1 cellular context compared by ENCODE assay signal in the genomic region with DNA sequence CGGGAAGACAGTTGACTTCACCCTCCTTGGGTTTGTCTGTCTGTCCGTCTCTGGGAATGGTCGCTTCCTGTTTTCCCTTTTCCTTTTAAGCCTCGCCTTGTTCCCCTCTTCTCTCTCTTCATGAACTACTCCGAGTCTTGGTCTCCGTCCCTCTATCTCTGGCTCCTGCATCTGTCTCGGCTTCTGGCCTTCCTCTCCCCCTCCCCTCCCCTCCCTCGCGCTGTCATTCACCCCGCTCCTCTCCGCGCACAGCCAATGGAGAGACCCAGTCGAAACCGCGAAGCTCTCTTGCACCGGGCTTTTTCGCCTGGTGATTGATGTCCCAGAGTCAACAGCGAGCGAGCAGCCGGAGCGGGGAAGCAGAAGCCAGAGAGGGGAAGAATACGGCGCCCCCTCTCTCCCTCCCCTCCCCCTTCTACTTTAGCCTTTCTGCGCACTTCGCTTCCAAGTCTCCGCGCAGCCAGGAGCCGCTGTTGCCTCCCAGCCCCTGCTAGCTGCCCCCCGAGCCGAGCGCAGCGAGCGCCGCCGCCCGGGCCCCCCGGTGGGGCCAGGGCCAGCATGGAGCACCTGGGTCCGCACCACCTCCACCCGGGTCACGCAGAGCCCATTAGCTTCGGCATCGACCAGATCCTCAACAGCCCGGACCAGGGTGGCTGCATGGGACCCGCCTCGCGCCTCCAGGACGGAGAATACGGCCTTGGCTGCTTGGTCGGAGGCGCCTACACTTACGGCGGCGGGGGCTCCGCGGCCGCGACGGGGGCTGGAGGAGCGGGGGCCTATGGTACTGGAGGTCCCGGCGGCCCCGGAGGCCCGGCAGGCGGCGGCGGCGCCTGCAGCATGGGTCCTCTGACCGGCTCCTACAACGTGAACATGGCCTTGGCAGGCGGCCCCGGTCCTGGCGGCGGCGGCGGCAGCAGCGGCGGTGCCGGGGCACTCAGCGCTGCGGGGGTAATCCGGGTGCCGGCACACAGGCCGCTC.
A peak's percentile ranks its signal among the peaks of the same experiment; 100 is the strongest.
TF ChIP-seq lines count a peak whose summit lies in the region.

A gene (plus strand): TSS at position 317 of the 978 bp plus-strand sequence. CDS start 242 bp downstream, at position 559.

TF ChIP-seq in HepG2, 621 proteins besides CTCF, POLR2A, EP300 and RAD21 (continued from another document):
- TF ChIP-seq HNRNPLL (IDR thresholded peaks at IDR 0.05; ENCODE audit: low read depth, low read length, poor library complexity, severe bottlenecking) (peak; percentile 33), ZNF44 (CRISPR knock-in tag; IDR thresholded peaks at IDR 0.05) (no peak), PCBP1 (IDR thresholded peaks at IDR 0.05; ENCODE audit: borderline replicate concordance, low read depth, low read length) (0 out of 2 replicates have a peak, but pooled peaks have one; percentile 48), NCOA2 (CRISPR knock-in tag; IDR thresholded peaks at IDR 0.05) (no peak), ZNF264 (CRISPR knock-in tag; IDR thresholded peaks at IDR 0.05) (no peak), KDM5B (CRISPR knock-in tag; IDR thresholded peaks at IDR 0.05; ENCODE audit: borderline replicate concordance) (peak; percentile 38; the same call in 1 of the 2 replicates), NCOA1 (CRISPR knock-in tag; IDR thresholded peaks at IDR 0.05) (0 out of 2 replicates have a peak, but pooled peaks have one; percentile 26)
- TF ChIP-seq, protein P1, sequence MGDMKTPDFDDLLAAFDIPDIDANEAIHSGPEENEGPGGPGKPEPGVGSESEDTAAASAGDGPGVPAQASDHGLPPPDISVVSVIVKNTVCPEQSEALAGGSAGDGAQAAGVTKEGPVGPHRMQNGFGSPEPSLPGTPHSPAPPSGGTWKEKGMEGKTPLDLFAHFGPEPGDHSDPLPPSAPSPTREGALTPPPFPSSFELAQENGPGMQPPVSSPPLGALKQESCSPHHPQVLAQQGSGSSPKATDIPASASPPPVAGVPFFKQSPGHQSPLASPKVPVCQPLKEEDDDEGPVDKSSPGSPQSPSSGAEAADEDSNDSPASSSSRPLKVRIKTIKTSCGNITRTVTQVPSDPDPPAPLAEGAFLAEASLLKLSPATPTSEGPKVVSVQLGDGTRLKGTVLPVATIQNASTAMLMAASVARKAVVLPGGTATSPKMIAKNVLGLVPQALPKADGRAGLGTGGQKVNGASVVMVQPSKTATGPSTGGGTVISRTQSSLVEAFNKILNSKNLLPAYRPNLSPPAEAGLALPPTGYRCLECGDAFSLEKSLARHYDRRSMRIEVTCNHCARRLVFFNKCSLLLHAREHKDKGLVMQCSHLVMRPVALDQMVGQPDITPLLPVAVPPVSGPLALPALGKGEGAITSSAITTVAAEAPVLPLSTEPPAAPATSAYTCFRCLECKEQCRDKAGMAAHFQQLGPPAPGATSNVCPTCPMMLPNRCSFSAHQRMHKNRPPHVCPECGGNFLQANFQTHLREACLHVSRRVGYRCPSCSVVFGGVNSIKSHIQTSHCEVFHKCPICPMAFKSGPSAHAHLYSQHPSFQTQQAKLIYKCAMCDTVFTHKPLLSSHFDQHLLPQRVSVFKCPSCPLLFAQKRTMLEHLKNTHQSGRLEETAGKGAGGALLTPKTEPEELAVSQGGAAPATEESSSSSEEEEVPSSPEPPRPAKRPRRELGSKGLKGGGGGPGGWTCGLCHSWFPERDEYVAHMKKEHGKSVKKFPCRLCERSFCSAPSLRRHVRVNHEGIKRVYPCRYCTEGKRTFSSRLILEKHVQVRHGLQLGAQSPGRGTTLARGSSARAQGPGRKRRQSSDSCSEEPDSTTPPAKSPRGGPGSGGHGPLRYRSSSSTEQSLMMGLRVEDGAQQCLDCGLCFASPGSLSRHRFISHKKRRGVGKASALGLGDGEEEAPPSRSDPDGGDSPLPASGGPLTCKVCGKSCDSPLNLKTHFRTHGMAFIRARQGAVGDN (CRISPR knock-in tag; IDR thresholded peaks at IDR 0.05): peak; percentile 36; the same call in 1 of the 2 replicates
- TF ChIP-seq, protein P2, sequence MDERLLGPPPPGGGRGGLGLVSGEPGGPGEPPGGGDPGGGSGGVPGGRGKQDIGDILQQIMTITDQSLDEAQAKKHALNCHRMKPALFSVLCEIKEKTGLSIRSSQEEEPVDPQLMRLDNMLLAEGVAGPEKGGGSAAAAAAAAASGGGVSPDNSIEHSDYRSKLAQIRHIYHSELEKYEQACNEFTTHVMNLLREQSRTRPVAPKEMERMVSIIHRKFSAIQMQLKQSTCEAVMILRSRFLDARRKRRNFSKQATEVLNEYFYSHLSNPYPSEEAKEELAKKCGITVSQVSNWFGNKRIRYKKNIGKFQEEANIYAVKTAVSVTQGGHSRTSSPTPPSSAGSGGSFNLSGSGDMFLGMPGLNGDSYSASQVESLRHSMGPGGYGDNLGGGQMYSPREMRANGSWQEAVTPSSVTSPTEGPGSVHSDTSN (CRISPR knock-in tag; IDR thresholded peaks at IDR 0.05): 0 out of 2 replicates have a peak, but pooled peaks have one; percentile 21
